In the genomic region with DNA sequence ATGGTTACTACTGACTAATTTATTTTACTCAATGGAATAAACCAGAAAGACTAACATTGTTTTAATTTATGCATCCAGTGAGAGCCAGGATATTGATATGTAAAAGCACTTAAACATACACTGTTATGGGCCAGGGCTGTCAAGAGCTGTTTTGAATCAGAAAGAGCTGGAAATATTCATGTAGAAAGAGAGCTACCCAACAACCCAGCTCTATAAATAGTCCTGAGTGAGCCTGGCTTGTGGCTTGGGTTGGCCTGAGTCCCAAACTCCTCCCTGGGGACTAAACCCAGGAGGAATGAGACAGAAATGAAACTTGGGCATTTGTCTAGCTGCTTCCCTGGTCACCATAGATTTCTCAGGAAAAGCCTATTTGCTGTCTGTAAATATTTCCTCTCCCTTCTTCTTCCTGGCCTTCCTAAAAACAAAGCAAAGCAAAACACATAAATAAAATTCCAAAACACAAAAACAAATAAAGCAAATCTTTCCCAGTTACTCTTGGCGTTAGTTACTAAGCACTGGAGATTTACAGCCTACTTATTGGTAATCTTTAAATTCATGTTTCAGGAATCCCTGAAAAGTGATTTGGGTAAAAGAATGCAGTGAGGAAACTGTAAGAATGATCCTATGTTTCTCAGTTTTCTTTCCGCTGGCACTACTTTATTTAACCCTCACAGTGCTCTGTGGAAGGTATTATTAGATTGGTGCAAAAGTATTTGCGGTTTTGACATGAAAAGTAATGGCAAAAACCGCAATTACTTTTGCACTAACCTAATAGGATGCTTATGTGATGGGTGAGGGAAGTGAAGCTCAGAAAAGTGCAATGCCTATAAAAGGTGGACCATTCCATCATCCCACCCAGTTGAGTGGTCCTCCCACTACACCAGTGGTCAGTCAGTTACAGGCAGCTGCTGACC, we compare ENCODE assay signal across 8 cellular contexts.
DNase-seq lines count a peak whose midpoint lies in the region; ATAC-seq and TF ChIP-seq lines count a peak whose summit lies in the region.

No MANE protein-coding gene starts in this region.

- H3K36me3 ChIP-seq in HEK293 (ENCODE audit: control insufficient read depth in 2 of 2, insufficient read depth in 1 of 2, low read length in 2 of 2) (no peaks in the 10 kb centered on the region), SJSA1 (no peaks in the 10 kb centered on the region), mesendoderm (ENCODE audit: control insufficient read depth, insufficient read depth, low read length) (no peaks in the 10 kb centered on the region)

- peaks cover 12% of the 10 kb centered on the region for H3K9me3 Mint-ChIP-seq in CD4-positive, alpha-beta T cell

- peaks cover 5% of the 10 kb centered on the region for H3K27me3 Mint-ChIP-seq in CD4-positive, alpha-beta T cell

- H3K36me3 Mint-ChIP-seq in CD4-positive, alpha-beta T cell (ENCODE audit: low read depth), result no peaks in the 10 kb centered on the region

- H3K4ac ChIP-seq in mesendoderm (ENCODE audit: low read depth, low read length), result no peak overlapping the region

- POLR2A ChIA-PET in HEK293 (lab: Yijun Ruan, JAX), result no interaction called here
- POLR2A ChIA-PET in CD4-positive, alpha-beta T cell (lab: Charles Lee), result no interaction called here

- H3K79me1 ChIP-seq in mesendoderm (ENCODE audit: low read length), result no peaks in the 10 kb centered on the region

- no peak for TF ChIP-seq CTCF in HEK293 (tag by site-specific recombination; IDR thresholded peaks at IDR 0.05)
- no peak for TF ChIP-seq CTCF in CD4-positive, alpha-beta T cell (IDR thresholded peaks at IDR 0.05)

- no peak overlapping the region for H3K18ac ChIP-seq in mesendoderm (ENCODE audit: low read length)

- H3K4me2 ChIP-seq in mesendoderm (ENCODE audit: low read length), result no peak overlapping the region

- H3K27ac ChIP-seq in HEK293 (ENCODE audit: extremely low read depth, low read depth, low read length) (no peak overlapping the region), SJSA1 (peak overlapping the region; percentile 46), mesendoderm (ENCODE audit: low read depth, low read length) (no peak overlapping the region)
- no peak overlapping the region for H3K27ac ChIP-seq in CD4-positive, alpha-beta T cell (ENCODE audit: low read depth, low read length)

- H3K4me3 ChIP-seq in HEK293 (ENCODE audit: low read depth, low read length) (no peak overlapping the region), SJSA1 (no peak overlapping the region), mesendoderm (ENCODE audit: low read length) (no peak overlapping the region)

- H3K27ac Mint-ChIP-seq in CD4-positive, alpha-beta T cell, result no peak overlapping the region

- H3K9me3 ChIP-seq in HEK293 (ENCODE audit: control insufficient read depth, insufficient read depth, low read depth, low read length), result no peaks in the 10 kb centered on the region; the same call in 1 of the 2 replicates
- H3K9me3 ChIP-seq in SJSA1 (replicated peaks), result peaks cover 3% of the 10 kb centered on the region; the same call in 1 of the 2 replicates
- peaks cover 15% of the 10 kb centered on the region for H3K9me3 ChIP-seq in CD4-positive, alpha-beta T cell (ENCODE audit: control insufficient read depth, low read length)

- no peak overlapping the region for H3K9ac ChIP-seq in mesendoderm (ENCODE audit: low read length)

- CTCF ChIA-PET in HEK293 (lab: Yijun Ruan, JAX), result interaction anchor here (1.0 kb wide), 2 partner anchors 48 to 57 kb away, joined by 3 to 4 read pairs; no protein-coding TSS in a partner anchor
- CTCF ChIA-PET in CD4-positive, alpha-beta T cell (lab: Charles Lee), result no interaction called here

- no peaks in the 10 kb centered on the region for H3K79me2 ChIP-seq in mesendoderm (ENCODE audit: control insufficient read depth, insufficient read depth, low read length)

- no peak overlapping the region for H4K5ac ChIP-seq in mesendoderm (ENCODE audit: low read length)

- no peak overlapping the region for H2AK5ac ChIP-seq in mesendoderm (ENCODE audit: low read length)

- WGBS in mesendoderm (ENCODE audit: extremely low coverage, insufficient coverage, low lambda C conversion rate), result no CpG with 5 or more reads among the region's 4 CpGs

- no peak overlapping the region for H2BK15ac ChIP-seq in mesendoderm (replicated peaks; ENCODE audit: low read depth)

- H2BK5ac ChIP-seq in mesendoderm (ENCODE audit: low read length), result no peak overlapping the region

- no peak overlapping the region for H4K8ac ChIP-seq in mesendoderm (ENCODE audit: low read depth, low read length)

- no peaks in the 10 kb centered on the region for H3K4me1 Mint-ChIP-seq in CD4-positive, alpha-beta T cell (ENCODE audit: low read depth)

- no peak overlapping the region for H2BK120ac ChIP-seq in mesendoderm (ENCODE audit: low read depth, low read length)

- no peak overlapping the region for H3K4me3 Mint-ChIP-seq in CD4-positive, alpha-beta T cell

- no peak overlapping the region for H3K23ac ChIP-seq in mesendoderm (ENCODE audit: low read length)

- H3K56ac ChIP-seq in mesendoderm (ENCODE audit: low read length), result no peak overlapping the region

- H3K4me1 ChIP-seq in HEK293 (ENCODE audit: control insufficient read depth, insufficient read depth, low read length) (peaks cover 3% of the 10 kb centered on the region; the same call in 1 of the 2 replicates), SJSA1 (replicated peaks) (peaks cover 20% of the 10 kb centered on the region), mesendoderm (ENCODE audit: control insufficient read depth, low read depth, low read length) (no peaks in the 10 kb centered on the region)

- H3K27me3 ChIP-seq in SJSA1 (replicated peaks), result no peaks in the 10 kb centered on the region
- H3K27me3 ChIP-seq in CD4-positive, alpha-beta T cell (ENCODE audit: control insufficient read depth, insufficient read depth, low read length), result no peaks in the 10 kb centered on the region
- no peaks in the 10 kb centered on the region for H3K27me3 ChIP-seq in mesendoderm (ENCODE audit: insufficient read depth, low read length, poor library complexity)

- peak; percentile 79 to 84 for DNase-seq in SJSA1 (ENCODE audit: low read depth in 1 of 2, low spot score in 2 of 2)
- peak; percentile 39 for DNase-seq in foreskin melanocyte
- peak; percentile 22 for DNase-seq in renal cortical epithelial cell (ENCODE audit: low read depth)
- DNase-seq in GF-D8 (lab: John Stamatoyannopoulos, UW), result no peak
- no peak for DNase-seq in CD4-positive, alpha-beta T cell
- DNase-seq in mesendoderm, result no peak
- no peak for DNase-seq in OCI-M2 (lab: John Stamatoyannopoulos, UW; ENCODE audit: unreplicated experiment)

- ATAC-seq in CD4-positive, alpha-beta T cell (ENCODE audit: poor library complexity), result no peak

- intact Hi-C loops in CD4-positive, alpha-beta T cell (cut with DNase I, micrococcal nuclease), result no loop called here

TF ChIP-seq in HEK293, 187 proteins besides CTCF, POLR2A, EP300 and RAD21:
- TF ChIP-seq ZNF335 (tag by site-specific recombination; conservative IDR thresholded peaks at IDR 0.05) (peak; percentile 73), SCRT2 (tag by site-specific recombination; IDR thresholded peaks at IDR 0.05) (no peak), ZNF558 (tag by site-specific recombination; IDR thresholded peaks at IDR 0.05) (no peak), GLI2 (tag by site-specific recombination; IDR thresholded peaks at IDR 0.05; ENCODE audit: borderline replicate concordance, low read depth) (no peak), GLIS1 (tag by site-specific recombination; IDR thresholded peaks at IDR 0.05) (peak; percentile 14; the same call in 1 of the 2 replicates), ZBTB17 (tag by site-specific recombination; IDR thresholded peaks at IDR 0.05) (0 out of 2 replicates have a peak, but pooled peaks have one; percentile 4), ZNF660 (tag by site-specific recombination; IDR thresholded peaks at IDR 0.05) (peak; percentile 100), ZNF530 (tag by site-specific recombination; IDR thresholded peaks at IDR 0.05; ENCODE audit: low read depth) (no peak), ZNF266 (tag by site-specific recombination; IDR thresholded peaks at IDR 0.05; ENCODE audit: low read depth) (no peak), ZNF37A (tag by site-specific recombination; IDR thresholded peaks at IDR 0.05) (no peak), ZNF112 (tag by site-specific recombination; IDR thresholded peaks at IDR 0.05) (no peak), ZNF768 (tag by site-specific recombination; IDR thresholded peaks at IDR 0.05) (no peak), ZNF184 (tag by site-specific recombination; IDR thresholded peaks at IDR 0.05) (0 out of 2 replicates have a peak, but pooled peaks have one; percentile 47)
- TF ChIP-seq, protein P1, sequence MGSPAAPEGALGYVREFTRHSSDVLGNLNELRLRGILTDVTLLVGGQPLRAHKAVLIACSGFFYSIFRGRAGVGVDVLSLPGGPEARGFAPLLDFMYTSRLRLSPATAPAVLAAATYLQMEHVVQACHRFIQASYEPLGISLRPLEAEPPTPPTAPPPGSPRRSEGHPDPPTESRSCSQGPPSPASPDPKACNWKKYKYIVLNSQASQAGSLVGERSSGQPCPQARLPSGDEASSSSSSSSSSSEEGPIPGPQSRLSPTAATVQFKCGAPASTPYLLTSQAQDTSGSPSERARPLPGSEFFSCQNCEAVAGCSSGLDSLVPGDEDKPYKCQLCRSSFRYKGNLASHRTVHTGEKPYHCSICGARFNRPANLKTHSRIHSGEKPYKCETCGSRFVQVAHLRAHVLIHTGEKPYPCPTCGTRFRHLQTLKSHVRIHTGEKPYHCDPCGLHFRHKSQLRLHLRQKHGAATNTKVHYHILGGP (tag by site-specific recombination; IDR thresholded peaks at IDR 0.05), result peak; percentile 84

Comparison
In these comparisons a context has a peak if more than half of its experiments do, and no peak if none do; other contexts are left out.
1. DNase-seq: peak in SJSA1 (2 of 2), foreskin melanocyte (single experiment) and renal cortical epithelial cell (single experiment); none in GF-D8 (single experiment), CD4-positive, alpha-beta T cell (0 of 10), mesendoderm (single experiment) and OCI-M2 (single experiment).